17 cellular contexts compared by ENCODE assay signal in genomic region chr17:57008958-57009357, GRCh38.
"Had no signal": no experiment of that assay in that cellular context is flagged by ENCODE, and none has a peak within 500 bp of the region (broad histone marks: within the 10 kb centered on the region; RNA-seq: fewer than 3 reads in every experiment).

No MANE protein-coding gene starts in this region.

- DNase-seq: KBM-7, MG63, NCI-H1092, NCI-H1105 treated with DMSO at 0.1 percent for 48 hours, NCI-H1417 treated with DMSO at 0.1 percent for 48 hours, NCI-H146, NCI-H1694 treated with DMSO at 0.1 percent for 48 hours, NCI-H1930, NCI-H2081, NCI-H2107, NCI-H2227 treated with DMSO at 0.1 percent for 48 hours, NCI-H526 treated with DMSO at 0.1 percent for 48 hours, NCI-H748 treated with DMSO at 0.1 percent for 48 hours, PC-3, SHP77 treated with DMSO at 0.1 percent for 48 hours, SJCRH30 had no signal

- H3K9me3 ChIP-seq: MG63, SJCRH30 had no signal

- H3K4me3 ChIP-seq: MG63, SJCRH30 had no signal

- H3K4me1 ChIP-seq: SJCRH30 had no signal

- H3K27me3 ChIP-seq: MG63, SJCRH30 had no signal

- H3K27ac ChIP-seq: SJCRH30 had no signal

- ATAC-seq: Right ventricle myocardium inferior had no signal

- H3K36me3 ChIP-seq: MG63, SJCRH30 had no signal
